ENCODE assay signal across 28 cellular contexts in the genomic region with DNA sequence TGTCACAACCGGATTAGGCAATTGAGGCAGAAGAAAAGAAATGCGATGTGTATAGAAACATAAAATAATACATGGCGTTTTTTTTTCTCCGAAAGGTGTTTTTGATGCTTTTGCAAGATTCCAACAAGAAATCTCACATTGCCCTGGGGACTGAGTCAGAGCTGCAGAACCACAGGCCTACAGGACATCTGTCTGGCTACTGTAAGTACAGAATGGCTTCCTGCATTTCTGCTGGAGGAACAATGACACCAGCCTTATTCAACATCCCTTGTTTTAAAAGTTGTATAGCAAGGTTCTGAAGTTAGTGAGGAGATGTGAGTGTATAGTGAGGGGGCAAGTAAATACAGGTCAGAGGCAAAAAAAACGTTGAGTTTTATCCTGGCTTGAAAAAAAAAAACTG.
DNase-seq lines count a peak whose midpoint lies in the region; ATAC-seq and TF ChIP-seq lines count a peak whose summit lies in the region.
"Had no signal": no experiment of that assay in that cellular context is flagged by ENCODE, and none has a peak within 500 bp of the region (broad histone marks: within the 10 kb centered on the region; RNA-seq: fewer than 3 reads in every experiment).

No MANE protein-coding gene starts in this region.

- H3K36me3 Mint-ChIP-seq in effector memory CD8-positive, alpha-beta T cell (ENCODE audit: insufficient read depth), result no peaks in the 10 kb centered on the region
- H3K36me3 Mint-ChIP-seq: activated naive CD4-positive, alpha-beta T cell treated with anti-CD3 and anti-CD28 coated beads, Interleukin-2, amount 10 ng/mL, durations not matched to agents 7 days and 5 days; naive thymus-derived CD4-positive, alpha-beta T cell had no signal

- no peak overlapping the region for H3K27ac ChIP-seq in heart left ventricle
- H3K27ac ChIP-seq: skin epidermis had no signal

- intact Hi-C loops in heart left ventricle (cut with DNase I), result loop anchor here in 5 of 10 donors (2.0 to 10.0 kb wide), 3 partner anchors 447 to 450 kb away; no protein-coding TSS in a partner anchor

- no peaks in the 10 kb centered on the region for H3K36me3 ChIP-seq in heart left ventricle

- no peak for ATAC-seq in effector memory CD8-positive, alpha-beta T cell (replicated peaks)
- ATAC-seq in heart left ventricle (no peak), GM21390 (IDR thresholded peaks at IDR 0.05; ENCODE audit: unreplicated experiment) (no peak)
- ATAC-seq: naive thymus-derived CD4-positive, alpha-beta T cell had no signal

- WGBS in heart left ventricle, 4 donors, result 82 to 86% (median 84%) methylated on average over 5 of the region's 5 CpGs

- TF ChIP-seq CTCF in AG10803 (conservative IDR thresholded peaks at IDR 0.05; ENCODE audit: low read length) (no peak), heart left ventricle (IDR thresholded peaks at IDR 0.05) (no peak)

- H3K4me3 Mint-ChIP-seq in effector memory CD8-positive, alpha-beta T cell, result no peak overlapping the region
- H3K4me3 Mint-ChIP-seq: activated CD4-positive, alpha-beta T cell treated with anti-CD3 and anti-CD28 coated beads, Interleukin-2, amount 10 ng/mL, durations not matched to agents 24 days and 14 days; activated naive CD4-positive, alpha-beta T cell treated with anti-CD3 and anti-CD28 coated beads, Interleukin-2, amount 10 ng/mL, durations not matched to agents 7 days and 5 days; central memory CD8-positive, alpha-beta T cell; naive thymus-derived CD4-positive, alpha-beta T cell had no signal

- H3K27me3 ChIP-seq in heart left ventricle, result no peaks in the 10 kb centered on the region

- peak; percentile 15 for DNase-seq in AG10803 (ENCODE audit: low read depth)
- DNase-seq in HT1080 (ENCODE audit: low read depth), result peak; percentile 52
- peak; percentile 23 for DNase-seq in T1000 (lab: John Stamatoyannopoulos, UW)
- peak; percentile 24 for DNase-seq in hepatic stellate cell (ENCODE audit: low spot score)
- no peak for DNase-seq in effector memory CD8-positive, alpha-beta T cell
- no peak for DNase-seq in NCI-H2107 treated with DMSO at 0.1 percent for 48 hours (lab: John Stamatoyannopoulos, UW; ENCODE audit: unreplicated experiment)
- no peak for DNase-seq in heart left ventricle
- DNase-seq: activated CD4-positive, alpha-beta T cell treated with anti-CD3 and anti-CD28 coated beads, Interleukin-2, amount 10 ng/mL, durations not matched to agents 24 days and 14 days; activated naive CD4-positive, alpha-beta T cell treated with anti-CD3 and anti-CD28 coated beads, Interleukin-2, amount 10 ng/mL, durations not matched to agents 7 days and 5 days; amygdala; C1 segment of cervical spinal cord; Caco-2; dermis blood vessel endothelial cell; head of caudate nucleus; KG1; MV-4-11; naive thymus-derived CD4-positive, alpha-beta T cell; NCI-H146; NCI-H2171; NCI-H524 treated with DMSO at 0.1 percent for 48 hours; NK-92 treated with Interleukin-12 subunit alpha and Interleukin-12 subunit beta, amount 100 ng/mL, for 24 hours; occipital lobe; stimulated activated CD4-positive, alpha-beta T cell treated with anti-CD3 and anti-CD28 coated beads, Interleukin-1b, Interleukin-23, amount 100 ng/mL, for 48 hours; substantia nigra; T-helper 2 cell had no signal

- H3K4me3 ChIP-seq in AG10803 (ENCODE audit: low read length) (no peak overlapping the region), heart left ventricle (no peak overlapping the region)
- H3K4me3 ChIP-seq: skin epidermis had no signal

- H3K4me1 Mint-ChIP-seq in effector memory CD8-positive, alpha-beta T cell (ENCODE audit: low read depth in 2 of 2), result no peaks in the 10 kb centered on the region
- H3K4me1 Mint-ChIP-seq: activated CD4-positive, alpha-beta T cell treated with anti-CD3 and anti-CD28 coated beads, Interleukin-2, amount 10 ng/mL, durations not matched to agents 24 days and 14 days; activated naive CD4-positive, alpha-beta T cell treated with anti-CD3 and anti-CD28 coated beads, Interleukin-2, amount 10 ng/mL, durations not matched to agents 7 days and 5 days; central memory CD8-positive, alpha-beta T cell had no signal

- no peaks in the 10 kb centered on the region for H3K9me3 Mint-ChIP-seq in effector memory CD8-positive, alpha-beta T cell
- H3K9me3 Mint-ChIP-seq: activated CD4-positive, alpha-beta T cell treated with anti-CD3 and anti-CD28 coated beads, Interleukin-2, amount 10 ng/mL, durations not matched to agents 24 days and 14 days; activated naive CD4-positive, alpha-beta T cell treated with anti-CD3 and anti-CD28 coated beads, Interleukin-2, amount 10 ng/mL, durations not matched to agents 7 days and 5 days; central memory CD8-positive, alpha-beta T cell; naive thymus-derived CD4-positive, alpha-beta T cell had no signal

- H3K4me1 ChIP-seq in heart left ventricle, result no peaks in the 10 kb centered on the region
- H3K4me1 ChIP-seq: Caco-2 had no signal

- H3K27ac Mint-ChIP-seq in effector memory CD8-positive, alpha-beta T cell, result no peak overlapping the region
- H3K27ac Mint-ChIP-seq: activated CD4-positive, alpha-beta T cell treated with anti-CD3 and anti-CD28 coated beads, Interleukin-2, amount 10 ng/mL, durations not matched to agents 24 days and 14 days; activated naive CD4-positive, alpha-beta T cell treated with anti-CD3 and anti-CD28 coated beads, Interleukin-2, amount 10 ng/mL, durations not matched to agents 7 days and 5 days; naive thymus-derived CD4-positive, alpha-beta T cell had no signal

- H3K27me3 Mint-ChIP-seq in effector memory CD8-positive, alpha-beta T cell, result no peaks in the 10 kb centered on the region
- H3K27me3 Mint-ChIP-seq: activated CD4-positive, alpha-beta T cell treated with anti-CD3 and anti-CD28 coated beads, Interleukin-2, amount 10 ng/mL, durations not matched to agents 24 days and 14 days; activated naive CD4-positive, alpha-beta T cell treated with anti-CD3 and anti-CD28 coated beads, Interleukin-2, amount 10 ng/mL, durations not matched to agents 7 days and 5 days; central memory CD8-positive, alpha-beta T cell had no signal

- TF ChIP-seq POLR2A in heart left ventricle (IDR thresholded peaks at IDR 0.05), result no peak

- no peaks in the 10 kb centered on the region for H3K9me3 ChIP-seq in heart left ventricle

Comparison
In these comparisons a context has a peak if more than half of its experiments do, and no peak if none do; other contexts are left out.
1. DNase-seq: peak in AG10803 (single experiment), HT1080 (single experiment), T1000 (single experiment) and hepatic stellate cell (single experiment); none in effector memory CD8-positive, alpha-beta T cell (0 of 3), NCI-H2107 treated with DMSO at 0.1 percent for 48 hours (single experiment) and heart left ventricle (0 of 5).